ENCODE assay signal across 26 cellular contexts in genomic region chr18:31066267-31066666, GRCh38. TPM values are rescaled to one million over a fixed set of nuclear protein-coding genes. Genes with fewer than 3 reads are reported as not detected.
"Had no signal": no experiment of that assay in that cellular context is flagged by ENCODE, and none has a peak within 500 bp of the region (broad histone marks: within the 10 kb centered on the region; RNA-seq: fewer than 3 reads in every experiment).

No MANE protein-coding gene starts in this region.

- H3K27me3 ChIP-seq: ascending aorta, breast epithelium, gastrocnemius medialis had no signal

- ATAC-seq: activated CD4-positive, alpha-beta T cell treated with anti-CD3 and anti-CD28 coated beads for 36 hours; activated naive CD4-positive, alpha-beta T cell treated with anti-CD3 and anti-CD28 coated beads, Interleukin-2, amount 50 U/mL, for 72 hours; activated T-cell treated with anti-CD3 and anti-CD28 coated beads, Interleukin-2, amount 50 U/mL, for 72 hours; esophagus mucosa; gastrocnemius medialis had no signal

- H3K4me1 ChIP-seq: ascending aorta, breast epithelium, gastrocnemius medialis had no signal

- H3K4me3 ChIP-seq: ascending aorta, breast epithelium, coronary artery, dorsolateral prefrontal cortex, gastrocnemius medialis had no signal

- H3K9me3 ChIP-seq: ascending aorta, breast epithelium, gastrocnemius medialis had no signal

- H3K36me3 ChIP-seq: ascending aorta, breast epithelium, gastrocnemius medialis had no signal

- H3K27ac ChIP-seq: ascending aorta, breast epithelium, coronary artery, dorsolateral prefrontal cortex, gastrocnemius medialis had no signal

- DNase-seq: activated CD4-positive, alpha-beta memory T cell treated with anti-CD3 and anti-CD28 coated beads for 36 hours; activated CD4-positive, alpha-beta T cell treated with anti-CD3 and anti-CD28 coated beads for 36 hours; activated CD4-positive, alpha-beta T cell treated with anti-CD3 and anti-CD28 coated beads, Interleukin-2, amount 10 ng/mL, durations not matched to agents 24 days and 14 days; activated CD4-positive, CD25-positive, alpha-beta regulatory T cell; activated CD4-positive, CD25-positive, alpha-beta regulatory T cell treated with anti-CD3 and anti-CD28 coated beads, Interleukin-2, amount 50 U/mL, for 72 hours; activated CD8-positive, alpha-beta memory T cell treated with anti-CD3 and anti-CD28 coated beads, Interleukin-2, amount 50 U/mL, for 48 hours; activated gamma-delta T cell; activated naive CD4-positive, alpha-beta T cell; activated naive CD4-positive, alpha-beta T cell treated with anti-CD3 and anti-CD28 coated beads, Interleukin-2, amount 10 ng/mL, durations not matched to agents 7 days and 5 days; activated naive CD8-positive, alpha-beta T cell treated with anti-CD3 and anti-CD28 coated beads, Interleukin-2, amount 10 ng/mL, durations not matched to agents 7 days and 5 days; activated T-cell treated with anti-CD3 and anti-CD28 coated beads for 4 hours; activated T-cell treated with anti-CD3 and anti-CD28 coated beads, Interleukin-2, amount 50 U/mL, for 24 hours; activated T-cell treated with anti-CD3 and anti-CD28 coated beads, Interleukin-2, amount 50 U/mL, for 72 hours; dorsolateral prefrontal cortex; effector memory CD4-positive, alpha-beta T cell; endodermal cell; foreskin fibroblast; gastrocnemius medialis; glutamatergic neuron; T-helper 2 cell had no signal

RNA-seq across cellular contexts. Expression of gene DSC3, which starts 23.7 kb away (rescaled TPM):
- total RNA-seq: activated CD4-positive, alpha-beta memory T cell treated with anti-CD3 and anti-CD28 coated beads for 36 hours; activated CD4-positive, alpha-beta T cell treated with anti-CD3 and anti-CD28 coated beads, Interleukin-2, amount 10 ng/mL, durations not matched to agents 24 days and 14 days; activated naive CD4-positive, alpha-beta T cell treated with anti-CD3 and anti-CD28 coated beads, Interleukin-2, amount 50 U/mL, for 72 hours; activated naive CD8-positive, alpha-beta T cell treated with anti-CD3 and anti-CD28 coated beads, Interleukin-2, amount 10 ng/mL, durations not matched to agents 7 days and 5 days; activated T-cell treated with anti-CD3 and anti-CD28 coated beads, Interleukin-2, amount 50 U/mL, for 72 hours; T-helper 1 cell treated with Interleukin-12 subunit alpha and Interleukin-12 subunit beta and Interleukin-4 antibody, amounts not matched to agents 30 ng/mL and 1 ng/mL, for 36 hours had no signal

RNA-seq across cellular contexts. Expression of gene DSC2, which starts 36.0 kb away (rescaled TPM):
- total RNA-seq: activated CD4-positive, alpha-beta memory T cell treated with anti-CD3 and anti-CD28 coated beads for 36 hours; activated CD4-positive, alpha-beta T cell treated with anti-CD3 and anti-CD28 coated beads, Interleukin-2, amount 10 ng/mL, durations not matched to agents 24 days and 14 days; activated naive CD4-positive, alpha-beta T cell treated with anti-CD3 and anti-CD28 coated beads, Interleukin-2, amount 50 U/mL, for 72 hours; activated naive CD8-positive, alpha-beta T cell treated with anti-CD3 and anti-CD28 coated beads, Interleukin-2, amount 10 ng/mL, durations not matched to agents 7 days and 5 days; activated T-cell treated with anti-CD3 and anti-CD28 coated beads, Interleukin-2, amount 50 U/mL, for 72 hours; T-helper 1 cell treated with Interleukin-12 subunit alpha and Interleukin-12 subunit beta and Interleukin-4 antibody, amounts not matched to agents 30 ng/mL and 1 ng/mL, for 36 hours had no signal
